Comparison of ENCODE assay signal across 8 cellular contexts in genomic region chr10:14648936-14649335, GRCh38.
DNase-seq lines count a peak whose midpoint lies in the region; ATAC-seq and TF ChIP-seq lines count a peak whose summit lies in the region.

No MANE protein-coding gene starts in this region.

- H3K4me1 Mint-ChIP-seq in type B pancreatic cell (ENCODE audit: unreplicated experiment): peaks cover 56% of the 10 kb centered on the region

- TF ChIP-seq CTCF in mammary epithelial cell (conservative IDR thresholded peaks at IDR 0.05 in 1 of 2, IDR thresholded peaks at IDR 0.05 in 1 of 2; ENCODE audit: extremely low read depth in 1 of 2, insufficient read depth in 1 of 2, low read depth in 1 of 2, low read length in 2 of 2) (no peak), breast epithelium (IDR thresholded peaks at IDR 0.05) (no peak), type B pancreatic cell (conservative IDR thresholded peaks at IDR 0.05) (no peak)

- peak overlapping the region; percentile 44 for H3K4me3 Mint-ChIP-seq in type B pancreatic cell

- intact Hi-C loops in mammary epithelial cell (cut with micrococcal nuclease) (no loop called here), breast epithelium (cut with DNase I; ENCODE audit: low total_unique reads) (no loop called here)

- CTCF ChIA-PET in mammary epithelial cell (lab: Charles Lee; ENCODE audit: low non-redundant PET): no interaction called here

- H3K4me1 ChIP-seq in mammary epithelial cell (ENCODE audit: insufficient read depth, low read length) (peaks cover 35% of the 10 kb centered on the region), breast epithelium (peaks cover 4 to 15% of the 10 kb centered on the region in 2 donors), mesodermal cell (ENCODE audit: control insufficient read depth, insufficient read depth, low read length, poor library complexity, severe bottlenecking) (peaks cover 42% of the 10 kb centered on the region)

- TF ChIP-seq POLR2A in breast epithelium (IDR thresholded peaks at IDR 0.05): no peak

- H3K79me2 ChIP-seq in mammary epithelial cell (ENCODE audit: insufficient read depth, low read length): no peaks in the 10 kb centered on the region

- H3K36me3 Mint-ChIP-seq in activated naive CD4-positive, alpha-beta T cell treated with anti-CD3 and anti-CD28 coated beads, Interleukin-2, amount 50 U/mL, for 72 hours: no peaks in the 10 kb centered on the region
- H3K36me3 Mint-ChIP-seq in type B pancreatic cell: no peaks in the 10 kb centered on the region

- H3K36me3 ChIP-seq in mammary epithelial cell (ENCODE audit: insufficient read depth, low read length) (no peaks in the 10 kb centered on the region), breast epithelium (no peaks in the 10 kb centered on the region), mesodermal cell (ENCODE audit: control insufficient read depth, insufficient read depth, low read length) (no peaks in the 10 kb centered on the region)

- in situ Hi-C loops in mammary epithelial cell (cut with MboI; ENCODE audit: low sequenced_read_pairs in 2 of 2): no loop called here

- BruUV-seq in mammary epithelial cell (replicated peaks; lab: Mats Ljungman, UMichigan): no TSS peak

- H3K4me2 ChIP-seq in mammary epithelial cell (ENCODE audit: insufficient read depth, low read depth, low read length): peak overlapping the region; percentile 43

- peak overlapping the region; percentile 97 to 99 for H3K27ac Mint-ChIP-seq in activated naive CD4-positive, alpha-beta T cell treated with anti-CD3 and anti-CD28 coated beads, Interleukin-2, amount 50 U/mL, for 72 hours
- H3K27ac Mint-ChIP-seq in type B pancreatic cell: peak overlapping the region; percentile 81

- DNase-seq in mammary epithelial cell (peak; percentile 74), breast epithelium (ENCODE audit: low spot score in 2 of 2) (no peak), type B pancreatic cell (ENCODE audit: extremely low spot score, unreplicated experiment) (no peak), SKM-1 (lab: John Stamatoyannopoulos, UW; ENCODE audit: unreplicated experiment) (no peak), SIG-M5 (lab: John Stamatoyannopoulos, UW) (no peak), DMS 273 (lab: John Stamatoyannopoulos, UW; ENCODE audit: unreplicated experiment) (no peak)
- no peak for DNase-seq in activated naive CD4-positive, alpha-beta T cell treated with anti-CD3 and anti-CD28 coated beads, Interleukin-2, amount 50 U/mL, for 72 hours (ENCODE audit: low spot score in 2 of 2)

- H3K4me3 ChIP-seq in mammary epithelial cell (replicated peaks in 1 of 3; ENCODE audit: insufficient read depth in 1 of 3, low read depth in 2 of 3, low read length in 3 of 3): no peak overlapping the region
- no peak overlapping the region for H3K4me3 ChIP-seq in breast epithelium
- no peak overlapping the region for H3K4me3 ChIP-seq in mesodermal cell (ENCODE audit: extremely low read depth, insufficient read depth, low read length, poor library complexity, severe bottlenecking)

- H3K27ac ChIP-seq in mammary epithelial cell (ENCODE audit: insufficient read depth, low read depth, low read length) (peak overlapping the region; percentile 79), breast epithelium (peak overlapping the region in 1 of 2 donors; percentile 70), mesodermal cell (ENCODE audit: low read depth, low read length, severe bottlenecking) (peak overlapping the region; percentile 87)

- H4K20me1 ChIP-seq in mammary epithelial cell (ENCODE audit: insufficient read depth, low read length): no peaks in the 10 kb centered on the region

- no peaks in the 10 kb centered on the region for H3K27me3 Mint-ChIP-seq in type B pancreatic cell

- H3K9me3 Mint-ChIP-seq in activated naive CD4-positive, alpha-beta T cell treated with anti-CD3 and anti-CD28 coated beads, Interleukin-2, amount 50 U/mL, for 72 hours: no peaks in the 10 kb centered on the region
- H3K9me3 Mint-ChIP-seq in type B pancreatic cell: no peaks in the 10 kb centered on the region

- peak overlapping the region; percentile 54 for H3K9ac ChIP-seq in mammary epithelial cell (ENCODE audit: insufficient read depth, low read length)

- dilution Hi-C loops in mammary epithelial cell (cut with HindIII; ENCODE audit: low sequenced_read_pairs): no loop called here

- ATAC-seq in activated naive CD4-positive, alpha-beta T cell treated with anti-CD3 and anti-CD28 coated beads, Interleukin-2, amount 50 U/mL, for 72 hours: no peak

- WGBS in mammary epithelial cell (ENCODE audit: low coverage, missing lambda C conversion rate): 61% methylated on average over 3 of the region's 3 CpGs
- 79 to 86% methylated on average over 2 of the region's 3 CpGs for WGBS in mesodermal cell (ENCODE audit: insufficient coverage in 2 of 2), 2 experiments

- H2AFZ ChIP-seq in mammary epithelial cell (ENCODE audit: low read depth, low read length): peak overlapping the region; percentile 77

- H3K27me3 ChIP-seq in mammary epithelial cell (ENCODE audit: insufficient read depth, low read length): no peaks in the 10 kb centered on the region
- no peaks in the 10 kb centered on the region for H3K27me3 ChIP-seq in breast epithelium

- H3K9me3 ChIP-seq in mammary epithelial cell (replicated peaks; ENCODE audit: insufficient read depth, low read length) (no peaks in the 10 kb centered on the region), breast epithelium (no peaks in the 10 kb centered on the region), mesodermal cell (ENCODE audit: control insufficient read depth, low read length) (no peaks in the 10 kb centered on the region)
